ENCODE assay signal across 8 cellular contexts in the genomic region with DNA sequence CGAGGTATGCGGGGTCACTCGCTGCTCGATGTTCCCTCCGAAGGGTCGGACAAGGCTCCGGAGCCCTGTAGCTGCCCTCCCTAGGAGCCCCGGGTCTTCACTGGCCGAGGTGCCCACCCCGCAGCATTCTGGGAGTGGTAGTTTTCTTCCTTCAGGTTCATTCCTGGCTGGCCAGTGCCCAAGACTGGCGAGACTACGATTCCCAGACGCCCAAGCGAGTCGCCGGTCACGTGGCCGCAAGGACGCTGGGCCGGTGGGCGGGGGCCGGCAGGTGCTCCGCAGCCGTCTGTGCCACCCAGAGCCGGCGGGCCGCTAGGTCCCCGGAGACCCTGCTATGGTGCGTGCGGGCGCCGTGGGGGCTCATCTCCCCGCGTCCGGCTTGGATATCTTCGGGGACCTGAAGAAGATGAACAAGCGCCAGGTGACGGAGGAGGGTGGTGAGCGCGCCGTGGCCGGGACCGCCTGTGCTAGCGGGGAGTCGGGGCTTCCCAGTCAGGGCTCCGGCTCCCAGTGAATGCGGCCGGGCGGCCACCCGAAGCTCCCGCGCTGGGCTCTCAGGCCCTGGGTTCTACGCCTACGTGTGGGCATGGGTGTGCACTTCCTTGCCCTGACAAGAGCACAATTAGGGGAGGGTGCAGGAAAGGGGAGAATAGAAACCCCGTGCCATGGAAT. TPM values are rescaled to one million over a fixed set of nuclear protein-coding genes. Genes with fewer than 3 reads are reported as not detected.
DNase-seq lines count a peak whose midpoint lies in the region; ATAC-seq and TF ChIP-seq lines count a peak whose summit lies in the region.

A gene (plus strand): TSS at position 270 of the 672 bp plus-strand sequence. CDS start 65 bp downstream, at position 335.

- H3K27me3 ChIP-seq in osteoblast (ENCODE audit: insufficient read depth, low read length) (peaks cover 15% of the 10 kb centered on the region), thoracic aorta (replicated peaks; ENCODE audit: insufficient read depth) (no peaks in the 10 kb centered on the region)

- H3K4me3 ChIP-seq in GM08714 (ENCODE audit: low read length) (peak within 1 kb of the TSS; percentile 82), osteoblast (ENCODE audit: insufficient read depth, low read length) (peak within 1 kb of the TSS; percentile 78), thoracic aorta (peak within 1 kb of the TSS; percentile 87)

- peak within 1 kb of the TSS; percentile 96 for H3K4me3 Mint-ChIP-seq in activated naive CD8-positive, alpha-beta T cell
- peak within 1 kb of the TSS; percentile 94 for H3K4me3 Mint-ChIP-seq in glutamatergic neuron (ENCODE audit: unreplicated experiment)

- TF ChIP-seq CTCF in glutamatergic neuron (IDR thresholded peaks at IDR 0.05; ENCODE audit: partially characterized antibody, unreplicated experiment) (no peak), osteoblast (IDR thresholded peaks at IDR 0.05; ENCODE audit: extremely low read depth, low read depth, low read length) (no peak), thoracic aorta (IDR thresholded peaks at IDR 0.05) (no peak)

- ATAC-seq in HG02610 (IDR thresholded peaks at IDR 0.05; ENCODE audit: unreplicated experiment) (peak; percentile 83), thoracic aorta (ENCODE audit: insufficient number of reproducible peaks, low FRiP score, low read depth) (peak; percentile 97)

- peak within 1 kb of the TSS; percentile 97 for H2AFZ ChIP-seq in osteoblast (ENCODE audit: low read length)

- H3K9me3 ChIP-seq in osteoblast (ENCODE audit: low read depth, low read length) (no peaks in the 10 kb centered on the region), thoracic aorta (no peaks in the 10 kb centered on the region)

- no peaks in the 10 kb centered on the region for H3K79me2 ChIP-seq in osteoblast (ENCODE audit: insufficient read depth, low read length)

- peak within 1 kb of the TSS; percentile 67 for H3K27ac ChIP-seq in osteoblast (ENCODE audit: low read depth, low read length)
- H3K27ac ChIP-seq in thoracic aorta, result peak within 1 kb of the TSS; percentile 60 to 70

- peaks cover 8% of the 10 kb centered on the region for H3K4me1 ChIP-seq in osteoblast (ENCODE audit: insufficient read depth, low read length)
- H3K4me1 ChIP-seq in thoracic aorta (ENCODE audit: control insufficient read depth in 1 of 2, low read depth in 2 of 2), result peaks cover 0 to 8% of the 10 kb centered on the region in 2 donors

- peaks cover 9% of the 10 kb centered on the region for H3K27me3 Mint-ChIP-seq in activated naive CD8-positive, alpha-beta T cell
- no peaks in the 10 kb centered on the region for H3K27me3 Mint-ChIP-seq in glutamatergic neuron (ENCODE audit: unreplicated experiment)

- no peaks in the 10 kb centered on the region for H3K36me3 ChIP-seq in osteoblast (ENCODE audit: insufficient read depth, low read length)
- H3K36me3 ChIP-seq in thoracic aorta, result no peaks in the 10 kb centered on the region

- DNase-seq in NCI-H1092 treated with DMSO at 0.1 percent for 48 hours (lab: John Stamatoyannopoulos, UW) (peak; percentile 99), SKM-1 (lab: John Stamatoyannopoulos, UW; ENCODE audit: unreplicated experiment) (peak; percentile 91), glutamatergic neuron (peak; percentile 96), osteoblast (ENCODE audit: insufficient read length, low spot score, missing footprints) (peak; percentile 96), thoracic aorta (ENCODE audit: low spot score) (peak; percentile 92)

- H3K4me2 ChIP-seq in osteoblast (ENCODE audit: insufficient read depth, low read length), result peak within 1 kb of the TSS; percentile 94

- peaks cover 40% of the 10 kb centered on the region for H3K4me1 Mint-ChIP-seq in activated naive CD8-positive, alpha-beta T cell (ENCODE audit: low read depth)
- peaks cover 17% of the 10 kb centered on the region for H3K4me1 Mint-ChIP-seq in glutamatergic neuron (ENCODE audit: low read depth, unreplicated experiment)

- H3K9me3 Mint-ChIP-seq in activated naive CD8-positive, alpha-beta T cell (ENCODE audit: low read depth), result no peaks in the 10 kb centered on the region
- H3K9me3 Mint-ChIP-seq in glutamatergic neuron (ENCODE audit: unreplicated experiment), result no peaks in the 10 kb centered on the region

- no peaks in the 10 kb centered on the region for H4K20me1 ChIP-seq in osteoblast (ENCODE audit: insufficient read depth, low read length)

- peaks cover 2% of the 10 kb centered on the region for H3K36me3 Mint-ChIP-seq in activated naive CD8-positive, alpha-beta T cell
- H3K36me3 Mint-ChIP-seq in glutamatergic neuron (ENCODE audit: unreplicated experiment), result no peaks in the 10 kb centered on the region

- H3K27ac Mint-ChIP-seq in activated naive CD8-positive, alpha-beta T cell, result peak within 1 kb of the TSS; percentile 99
- peak within 1 kb of the TSS; percentile 91 for H3K27ac Mint-ChIP-seq in glutamatergic neuron (ENCODE audit: unreplicated experiment)

RNA-seq across cellular contexts. Expression of the gene that starts here (rescaled TPM):
- total RNA-seq in glutamatergic neuron (ENCODE audit: unreplicated experiment) (77.7 TPM), osteoblast (10.1 and 10.6 TPM in 2 replicates), thoracic aorta (10 to 100 TPM; 24.4 to 37.4 TPM)

Comparison
In these comparisons a context has a peak if more than half of its experiments do, and no peak if none do; other contexts are left out.
1. Peak in every context shown above with its lines: DNase-seq, ATAC-seq, H3K4me3 ChIP-seq and H3K27ac ChIP-seq.